In genomic region chr15:77419050-77419835, GRCh38 we compare ENCODE assay signal across 1 cellular context.
TF ChIP-seq lines count a peak whose summit lies in the region.

No MANE protein-coding gene starts in this region.

TF ChIP-seq in A549, 52 proteins besides CTCF, POLR2A, EP300 and RAD21 (continued from another document):
- TF ChIP-seq E2F6 (IDR thresholded peaks at IDR 0.05; ENCODE audit: borderline replicate concordance, low read depth) (0 out of 2 replicates have a peak, but pooled peaks have one; percentile 48), TFCP2L1 (CRISPR knock-in tag; IDR thresholded peaks at IDR 0.05) (no peak), NR3C1 (IDR thresholded peaks at IDR 0.05) (no peak), BHLHE40 (IDR thresholded peaks at IDR 0.05; ENCODE audit: low read depth, low read length) (no peak), SREBF2 (IDR thresholded peaks at IDR 0.05) (no peak), HDAC2 (IDR thresholded peaks at IDR 0.05) (no peak), HOXA7 (CRISPR knock-in tag; IDR thresholded peaks at IDR 0.05) (no peak), KDM1A (IDR thresholded peaks at IDR 0.05; ENCODE audit: low read depth) (no peak), HOXB13 (CRISPR knock-in tag; IDR thresholded peaks at IDR 0.05; ENCODE audit: low read depth) (no peak)
TF ChIP-seq in A549: peak in this region for 2.
